8 cellular contexts compared by ENCODE assay signal in the genomic region with DNA sequence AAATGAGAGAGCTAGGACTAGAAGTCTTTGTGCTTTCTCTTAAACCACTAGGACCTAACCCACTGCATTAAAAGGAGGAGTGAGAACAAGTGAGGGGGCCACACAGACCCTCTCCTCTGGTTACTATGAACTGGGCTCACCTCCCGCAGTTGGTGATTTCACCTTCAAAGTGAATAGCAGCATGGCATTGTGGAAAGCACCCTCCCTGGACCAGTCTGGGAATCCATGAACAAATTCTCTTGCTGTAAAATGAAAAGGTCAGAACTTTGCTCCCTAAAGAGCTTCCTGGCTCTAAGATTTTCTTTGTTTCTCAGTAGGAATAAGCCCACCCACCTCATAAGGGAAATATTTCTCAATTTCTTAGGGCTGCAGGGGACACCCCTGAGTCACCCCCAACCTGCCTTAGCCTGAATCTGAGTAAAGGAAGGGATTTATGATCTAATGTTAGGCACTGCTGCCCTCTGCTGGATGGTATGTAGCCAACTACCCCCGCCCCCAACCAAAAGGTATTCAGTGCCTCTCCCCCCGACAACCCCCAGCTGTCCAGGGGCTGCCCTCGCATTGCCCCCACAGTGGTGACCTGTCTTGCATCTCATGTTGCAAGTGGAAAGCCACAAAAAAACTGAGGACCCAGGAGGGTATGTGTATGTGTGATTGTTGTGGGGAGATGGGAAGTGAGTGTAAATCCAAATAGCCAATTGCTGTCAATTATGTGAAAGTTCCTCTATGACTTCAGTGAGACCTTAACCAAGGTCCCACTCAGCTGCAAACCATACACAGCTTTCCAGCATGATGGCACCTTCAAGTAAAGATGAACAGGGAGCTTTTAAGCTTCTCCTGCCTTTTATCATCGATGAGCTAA.
DNase-seq lines count a peak whose midpoint lies in the region; ATAC-seq and TF ChIP-seq lines count a peak whose summit lies in the region.

No MANE protein-coding gene starts in this region.

- no peaks in the 10 kb centered on the region for H3K4me1 Mint-ChIP-seq in HFFc6 (ENCODE audit: low read depth)
- no peaks in the 10 kb centered on the region for H3K4me1 Mint-ChIP-seq in activated B cell treated with CpG ODN at 0.5 μM for 24 hours

- H3K27me3 ChIP-seq in dorsolateral prefrontal cortex: peaks cover 0 to 4% (median 0%) of the 10 kb centered on the region in 45 donors

- peaks cover 4% of the 10 kb centered on the region; the same call in 1 of the 2 replicates for H3K27me3 Mint-ChIP-seq in HFFc6 (ENCODE audit: insufficient read depth)
- peaks cover 12% of the 10 kb centered on the region for H3K27me3 Mint-ChIP-seq in activated B cell treated with CpG ODN at 0.5 μM for 24 hours

- H3K36me3 Mint-ChIP-seq in HFFc6 (ENCODE audit: low read depth) (no peaks in the 10 kb centered on the region), activated B cell treated with CpG ODN at 0.5 μM for 24 hours (ENCODE audit: low read depth) (no peaks in the 10 kb centered on the region)

- POLR2A ChIA-PET in activated B cell treated with CpG ODN at 0.5 μM for 24 hours (lab: Charles Lee): no interaction called here

- H3K9me3 Mint-ChIP-seq in HFFc6: no peaks in the 10 kb centered on the region
- no peaks in the 10 kb centered on the region for H3K9me3 Mint-ChIP-seq in activated B cell treated with CpG ODN at 0.5 μM for 24 hours

- ATAC-seq in activated B cell treated with CpG ODN at 0.5 μM for 24 hours (ENCODE audit: low read depth): peak; percentile 62
- ATAC-seq in stimulated activated naive CD8-positive, alpha-beta T cell treated with anti-CD3 and anti-CD28 coated beads, Interleukin-15, Interleukin-2, amounts not matched to agents 100 U/mL and 50 U/mL, for 24 hours: peak; percentile 61

- peak overlapping the region in 2 of 59 donors; percentile 23 to 36 for H3K27ac ChIP-seq in dorsolateral prefrontal cortex

- H3K4me3 ChIP-seq in dorsolateral prefrontal cortex: no peak overlapping the region

- TF ChIP-seq CTCF in HFFc6 (IDR thresholded peaks at IDR 0.05) (peak; percentile 84), activated B cell treated with CpG ODN at 0.5 μM for 24 hours (IDR thresholded peaks at IDR 0.05) (no peak), dorsolateral prefrontal cortex (IDR thresholded peaks at IDR 0.05 in 54 of 56, conservative IDR thresholded peaks at IDR 0.05 in 2 of 56; ENCODE audit: low read depth in 1 of 56, partially characterized antibody in 56 of 56) (peak; percentile 51 to 86 (median 70))

- DNase-seq in EL (peak; percentile 52), HFFc6 (peak; percentile 3), NCI-H2107 (lab: John Stamatoyannopoulos, UW) (peak; percentile 24), activated B cell treated with CpG ODN at 0.5 μM for 24 hours (peak; percentile 27), dorsolateral prefrontal cortex (peak in 6 of 10 donors; percentile 35 to 67 (median 52)), medulla oblongata (ENCODE audit: extremely low spot score) (peak; percentile 78), cerebellar nuclear complex (lab: John Stamatoyannopoulos, UW) (no peak)
- peak; percentile 59 for DNase-seq in stimulated activated naive CD8-positive, alpha-beta T cell treated with anti-CD3 and anti-CD28 coated beads, Interleukin-15, Interleukin-2, amounts not matched to agents 100 U/mL and 50 U/mL, for 24 hours

- CTCF ChIA-PET in activated B cell treated with CpG ODN at 0.5 μM for 24 hours (lab: Charles Lee): interaction anchor here (0.6 to 6.9 kb wide), 16 partner anchors 9 to 1814 kb away, joined by 3 to 92 read pairs (median 4); no protein-coding TSS in a partner anchor

- H3K27ac Mint-ChIP-seq in HFFc6: no peak overlapping the region
- no peak overlapping the region for H3K27ac Mint-ChIP-seq in activated B cell treated with CpG ODN at 0.5 μM for 24 hours

- H3K4me3 Mint-ChIP-seq in HFFc6 (no peak overlapping the region), activated B cell treated with CpG ODN at 0.5 μM for 24 hours (no peak overlapping the region)

- intact Hi-C loops in activated B cell treated with CpG ODN at 0.5 μM for 24 hours (cut with micrococcal nuclease) (loop anchor here (1.0 to 2.0 kb wide), 8 partner anchors 110 to 1813 kb away; no protein-coding TSS in a partner anchor), dorsolateral prefrontal cortex (cut with DNase I) (no loop called here)

Comparison
In these comparisons a context has a peak if more than half of its experiments do, and no peak if none do; other contexts are left out.
1. DNase-seq: peak in EL (single experiment), HFFc6 (single experiment), NCI-H2107 (single experiment), activated B cell treated with CpG ODN at 0.5 μM for 24 hours (single experiment), dorsolateral prefrontal cortex (6 of 10), medulla oblongata (single experiment) and stimulated activated naive CD8-positive, alpha-beta T cell treated with anti-CD3 and anti-CD28 coated beads, Interleukin-15, Interleukin-2, amounts not matched to agents 100 U/mL and 50 U/mL, for 24 hours (single experiment); none in cerebellar nuclear complex (0 of 2).